1 cellular context compared by ENCODE assay signal in genomic region chr15:62887113-62887570, GRCh38.
TF ChIP-seq lines count a peak whose summit lies in the region.

No MANE protein-coding gene starts in this region.

TF ChIP-seq in GM23338, 12 proteins besides CTCF, POLR2A, EP300 and RAD21 (continued from another document):
- TF ChIP-seq ETS1 (IDR thresholded peaks at IDR 0.05) (no peak), EZH2phosphoT487 (IDR thresholded peaks at IDR 0.05; ENCODE audit: unreplicated experiment) (no peak), JUNB (IDR thresholded peaks at IDR 0.05; ENCODE audit: unreplicated experiment) (no peak), ZNF331 (CRISPR knock-in tag; IDR thresholded peaks at IDR 0.05; ENCODE audit: low read depth) (no peak)
